In genomic region chr16:19589771-19590302, GRCh38 we compare ENCODE assay signal across 14 cellular contexts. TPM values are rescaled to one million over a fixed set of nuclear protein-coding genes. Genes with fewer than 3 reads are reported as not detected.
DNase-seq lines count a peak whose midpoint lies in the region; ATAC-seq and TF ChIP-seq lines count a peak whose summit lies in the region.
"Had no signal": no experiment of that assay in that cellular context is flagged by ENCODE, and none has a peak within 500 bp of the region (broad histone marks: within the 10 kb centered on the region; RNA-seq: fewer than 3 reads in every experiment).

No MANE protein-coding gene starts in this region.

- no peaks in the 10 kb centered on the region for H3K79me2 ChIP-seq in mammary epithelial cell (ENCODE audit: insufficient read depth, low read length)

- no peaks in the 10 kb centered on the region for H4K20me1 ChIP-seq in mammary epithelial cell (ENCODE audit: insufficient read depth, low read length)

- H3K27ac Mint-ChIP-seq in MCF 10A (ENCODE audit: low read depth, unreplicated experiment), result peak overlapping the region; percentile 67

- 94% methylated on average over 1 of the region's 8 CpGs for WGBS in mammary epithelial cell (ENCODE audit: low coverage, missing lambda C conversion rate)
- 70% methylated on average over 8 of the region's 8 CpGs for WGBS in suprapubic skin

- intact Hi-C loops in MCF 10A (cut with micrococcal nuclease), result loop anchor here (10.0 kb wide), 1 partner anchor 125 kb away; the partner anchor contains the start of genes IQCK and KNOP1
- intact Hi-C loops in mammary epithelial cell (cut with micrococcal nuclease), result no loop called here
- intact Hi-C loops in colonic mucosa (cut with DNase I), result no loop called here
- intact Hi-C loops in left lung (cut with DNase I), result no loop called here

- no peak for TF ChIP-seq EP300 in suprapubic skin (IDR thresholded peaks at IDR 0.05)

- H3K9me3 ChIP-seq in mammary epithelial cell (replicated peaks; ENCODE audit: insufficient read depth, low read length) (no peaks in the 10 kb centered on the region), colonic mucosa (no peaks in the 10 kb centered on the region), left lung (no peaks in the 10 kb centered on the region), suprapubic skin (no peaks in the 10 kb centered on the region)

- CTCF ChIA-PET in MCF 10A (lab: Yijun Ruan, JAX) (interaction anchor here (0.7 to 2.5 kb wide), 9 partner anchors 9 to 795 kb away, joined by 3 to 16 read pairs (median 3); no protein-coding TSS in a partner anchor), mammary epithelial cell (lab: Charles Lee; ENCODE audit: low non-redundant PET) (no interaction called here)

- no peaks in the 10 kb centered on the region for H3K27me3 ChIP-seq in mammary epithelial cell (ENCODE audit: insufficient read depth, low read length)
- no peaks in the 10 kb centered on the region for H3K27me3 ChIP-seq in colonic mucosa
- no peaks in the 10 kb centered on the region for H3K27me3 ChIP-seq in left lung
- H3K27me3 ChIP-seq in suprapubic skin, result no peaks in the 10 kb centered on the region

- no peak overlapping the region for H3K4me3 Mint-ChIP-seq in MCF 10A (ENCODE audit: unreplicated experiment)

- DNase-seq in MCF 10A (ENCODE audit: unreplicated experiment) (peak; percentile 66), mammary epithelial cell (no peak), colonic mucosa (no peak), left lung (no peak), suprapubic skin (ENCODE audit: low spot score in 2 of 2) (no peak), T-helper 2 cell (no peak), NCI-H82 treated with DMSO at 0.1 percent for 48 hours (lab: John Stamatoyannopoulos, UW; ENCODE audit: unreplicated experiment) (no peak)
- DNase-seq: ACHN; activated T-cell treated with anti-CD3 and anti-CD28 coated beads, Interleukin-2, amount 50 U/mL, for 1 hour; left cardiac atrium; NCI-H1105; NCI-H69; stimulated activated CD4-positive, alpha-beta T cell treated with anti-CD3 and anti-CD28 coated beads, Interleukin-4, amount 100 ng/mL, for 1 hour had no signal

- TF ChIP-seq POLR2A in suprapubic skin (IDR thresholded peaks at IDR 0.05), result no peak

- peaks cover 3% of the 10 kb centered on the region for H3K4me1 ChIP-seq in mammary epithelial cell (ENCODE audit: insufficient read depth, low read length)
- H3K4me1 ChIP-seq in colonic mucosa, result no peaks in the 10 kb centered on the region
- H3K4me1 ChIP-seq in left lung, result no peaks in the 10 kb centered on the region
- peaks cover 8% of the 10 kb centered on the region for H3K4me1 ChIP-seq in suprapubic skin

- H3K9ac ChIP-seq in mammary epithelial cell (ENCODE audit: insufficient read depth, low read length) (no peak overlapping the region), colonic mucosa (ENCODE audit: low read depth in 2 of 2, low read length in 2 of 2) (no peak overlapping the region)

- POLR2A ChIA-PET in MCF 10A (lab: Yijun Ruan, JAX), result no interaction called here

- H3K36me3 ChIP-seq in mammary epithelial cell (ENCODE audit: insufficient read depth, low read length) (peaks cover 6% of the 10 kb centered on the region), colonic mucosa (no peaks in the 10 kb centered on the region), left lung (peaks cover 0 to 78% of the 10 kb centered on the region in 2 donors), suprapubic skin (peaks cover 39% of the 10 kb centered on the region)

- no peak overlapping the region for H3K4me3 ChIP-seq in mammary epithelial cell (replicated peaks in 1 of 3; ENCODE audit: insufficient read depth in 1 of 3, low read depth in 2 of 3, low read length in 3 of 3)
- no peak overlapping the region for H3K4me3 ChIP-seq in colonic mucosa
- no peak overlapping the region for H3K4me3 ChIP-seq in left lung
- H3K4me3 ChIP-seq in suprapubic skin, result no peak overlapping the region

- no peaks in the 10 kb centered on the region for H3K9me3 Mint-ChIP-seq in MCF 10A (ENCODE audit: unreplicated experiment)

- H2AFZ ChIP-seq in mammary epithelial cell (ENCODE audit: low read depth, low read length), result no peak overlapping the region

- H3K4me1 Mint-ChIP-seq in MCF 10A (ENCODE audit: insufficient read depth, unreplicated experiment), result peaks cover 9% of the 10 kb centered on the region

- ATAC-seq in left lung (peak; percentile 58), GM21447 (IDR thresholded peaks at IDR 0.05; ENCODE audit: unreplicated experiment) (no peak)

- no peaks in the 10 kb centered on the region for H3K27me3 Mint-ChIP-seq in MCF 10A (ENCODE audit: insufficient read depth, unreplicated experiment)

- H3K4me2 ChIP-seq in mammary epithelial cell (ENCODE audit: insufficient read depth, low read depth, low read length), result no peak overlapping the region

- BruUV-seq in MCF 10A (replicated peaks; lab: Mats Ljungman, UMichigan) (no TSS peak), mammary epithelial cell (replicated peaks; lab: Mats Ljungman, UMichigan) (no TSS peak)

- no peak for TF ChIP-seq CTCF in MCF 10A (IDR thresholded peaks at IDR 0.05; ENCODE audit: unreplicated experiment)
- no peak for TF ChIP-seq CTCF in mammary epithelial cell (conservative IDR thresholded peaks at IDR 0.05 in 1 of 2, IDR thresholded peaks at IDR 0.05 in 1 of 2; ENCODE audit: extremely low read depth in 1 of 2, insufficient read depth in 1 of 2, low read depth in 1 of 2, low read length in 2 of 2)
- TF ChIP-seq CTCF in colonic mucosa (IDR thresholded peaks at IDR 0.05), result no peak
- no peak for TF ChIP-seq CTCF in left lung (IDR thresholded peaks at IDR 0.05)
- no peak for TF ChIP-seq CTCF in suprapubic skin (IDR thresholded peaks at IDR 0.05)

- dilution Hi-C loops in mammary epithelial cell (cut with HindIII; ENCODE audit: low sequenced_read_pairs), result no loop called here

- peaks cover 78% of the 10 kb centered on the region for H3K36me3 Mint-ChIP-seq in MCF 10A (ENCODE audit: insufficient read depth, unreplicated experiment)

- in situ Hi-C loops in mammary epithelial cell (cut with MboI; ENCODE audit: low sequenced_read_pairs in 2 of 2), result loop anchor here in 1 of 2 donors (25.0 kb wide), 1 partner anchor 797 kb away; no protein-coding TSS in a partner anchor

- no peak overlapping the region for H3K27ac ChIP-seq in mammary epithelial cell (ENCODE audit: insufficient read depth, low read depth, low read length)
- H3K27ac ChIP-seq in colonic mucosa, result peak overlapping the region; percentile 7
- no peak overlapping the region for H3K27ac ChIP-seq in left lung
- peak overlapping the region; percentile 60 for H3K27ac ChIP-seq in suprapubic skin

RNA-seq across cellular contexts. Expression of gene VPS35L, which starts 34.3 kb away (rescaled TPM):
- total RNA-seq in MCF 10A (2022) (50.2 and 55.5 TPM in 2 replicates), mammary epithelial cell (10 to 100 TPM; 35.2 to 63.1 TPM), colonic mucosa (10 to 100 TPM; 38.0 to 43.7 TPM), left lung (10 to 100 TPM; 57.3 to 70.2 TPM), suprapubic skin (10 to 100 TPM; 16.3 to 30.4 (median 20.7) TPM)
- 32.2 TPM for polyA plus RNA-seq in mammary epithelial cell
- 126 TPM for polyA minus RNA-seq in mammary epithelial cell

Comparison
In these comparisons a context has a peak if more than half of its experiments do, and no peak if none do; other contexts are left out.
1. H3K27ac ChIP-seq: peak in colonic mucosa (single experiment) and suprapubic skin (single experiment); none in mammary epithelial cell (single experiment) and left lung (0 of 2).